23 cellular contexts compared by ENCODE assay signal in genomic region chrX:643911-644303, GRCh38. TPM values are rescaled to one million over a fixed set of nuclear protein-coding genes. Genes with fewer than 3 reads are reported as not detected.
"Had no signal": no experiment of that assay in that cellular context is flagged by ENCODE, and none has a peak within 500 bp of the region (broad histone marks: within the 10 kb centered on the region; RNA-seq: fewer than 3 reads in every experiment).

No MANE protein-coding gene starts in this region.

- H3K4me3 ChIP-seq: left lung, right atrium auricular region, skin epidermis, thyroid gland had no signal

- H3K27me3 ChIP-seq: thyroid gland had no signal

- H3K27ac ChIP-seq: brain microvascular endothelial cell, foreskin keratinocyte, left lung, right atrium auricular region, skin epidermis, thyroid gland, WERI-Rb-1 had no signal

- H3K36me3 ChIP-seq: brain microvascular endothelial cell, left lung, right atrium auricular region, thyroid gland, WERI-Rb-1 had no signal

- H3K27ac Mint-ChIP-seq: activated CD8-positive, alpha-beta T cell treated with anti-CD3 and anti-CD28 coated beads, Interleukin-2, amount 10 ng/mL, durations not matched to agents 7 days and 5 days; activated naive CD8-positive, alpha-beta T cell treated with anti-CD3 and anti-CD28 coated beads, Interleukin-2, amount 10 ng/mL, durations not matched to agents 7 days and 5 days; naive thymus-derived CD8-positive, alpha-beta T cell; progenitor cell of endocrine pancreas; stimulated activated naive B cell treated with anti-CD40 and anti-IgM and Interleukin-4, amounts not matched to agents 10 μg/mL and 1 μg/mL and 100 μg/mL, for 72 hours; T-helper 1 cell treated with Interleukin-12 subunit alpha and Interleukin-12 subunit beta and Interleukin-4 antibody, amounts not matched to agents 30 μg/mL and 1 μg/mL, for 36 hours had no signal

- H3K9me3 ChIP-seq: left lung, right atrium auricular region, thyroid gland had no signal

- H3K4me3 Mint-ChIP-seq: activated CD8-positive, alpha-beta T cell treated with anti-CD3 and anti-CD28 coated beads, Interleukin-2, amount 10 ng/mL, durations not matched to agents 7 days and 5 days; activated naive CD8-positive, alpha-beta T cell treated with anti-CD3 and anti-CD28 coated beads, Interleukin-2, amount 10 ng/mL, durations not matched to agents 7 days and 5 days; central memory CD8-positive, alpha-beta T cell; naive thymus-derived CD8-positive, alpha-beta T cell; stimulated activated naive B cell treated with anti-CD40 and anti-IgM and Interleukin-4, amounts not matched to agents 10 μg/mL and 1 μg/mL and 100 μg/mL, for 72 hours; T-helper 1 cell treated with Interleukin-12 subunit alpha and Interleukin-12 subunit beta and Interleukin-4 antibody, amounts not matched to agents 30 μg/mL and 1 μg/mL, for 36 hours had no signal

- H3K4me1 Mint-ChIP-seq: activated naive CD8-positive, alpha-beta T cell treated with anti-CD3 and anti-CD28 coated beads, Interleukin-2, amount 10 ng/mL, durations not matched to agents 7 days and 5 days; central memory CD8-positive, alpha-beta T cell; stimulated activated naive B cell treated with anti-CD40 and anti-IgM and Interleukin-4, amounts not matched to agents 10 μg/mL and 1 μg/mL and 100 μg/mL, for 72 hours had no signal

- H3K36me3 Mint-ChIP-seq: activated naive CD8-positive, alpha-beta T cell treated with anti-CD3 and anti-CD28 coated beads, Interleukin-2, amount 10 ng/mL, durations not matched to agents 7 days and 5 days; naive thymus-derived CD8-positive, alpha-beta T cell; stimulated activated naive B cell treated with anti-CD40 and anti-IgM and Interleukin-4, amounts not matched to agents 10 μg/mL and 1 μg/mL and 100 μg/mL, for 72 hours had no signal

- H3K9me3 Mint-ChIP-seq: central memory CD8-positive, alpha-beta T cell; naive thymus-derived CD8-positive, alpha-beta T cell; stimulated activated naive B cell treated with anti-CD40 and anti-IgM and Interleukin-4, amounts not matched to agents 10 μg/mL and 1 μg/mL and 100 μg/mL, for 72 hours; T-helper 1 cell treated with Interleukin-12 subunit alpha and Interleukin-12 subunit beta and Interleukin-4 antibody, amounts not matched to agents 30 μg/mL and 1 μg/mL, for 36 hours had no signal

- DNase-seq: activated CD4-positive, alpha-beta T cell treated with anti-CD3 and anti-CD28 coated beads for 48 hours; activated CD8-positive, alpha-beta T cell treated with anti-CD3 and anti-CD28 coated beads, Interleukin-2, amount 10 ng/mL, durations not matched to agents 7 days and 5 days; activated naive CD8-positive, alpha-beta T cell treated with anti-CD3 and anti-CD28 coated beads, Interleukin-2, amount 10 ng/mL, durations not matched to agents 7 days and 5 days; brain microvascular endothelial cell; cortex of kidney; effector memory CD4-positive, alpha-beta T cell; foreskin keratinocyte; left lung; mammary epithelial cell; nucleus accumbens; stimulated activated CD4-positive, alpha-beta T cell treated with anti-CD3 and anti-CD28 coated beads, Interleukin-15, amount 100 ng/mL, for 24 hours; stimulated activated CD4-positive, alpha-beta T cell treated with anti-CD3 and anti-CD28 coated beads, Interleukin-4, amount 100 ng/mL, for 1 hour; stimulated activated naive B cell treated with anti-CD40 and anti-IgM and Interleukin-4, amounts not matched to agents 10 μg/mL and 1 μg/mL and 100 μg/mL, for 72 hours; thyroid gland; WERI-Rb-1 had no signal

- H3K4me1 ChIP-seq: foreskin keratinocyte, left lung, right atrium auricular region, thyroid gland had no signal

RNA-seq across cellular contexts. Expression of gene SHOX, which starts 13.3 kb away (rescaled TPM):
- total RNA-seq: activated CD8-positive, alpha-beta T cell treated with anti-CD3 and anti-CD28 coated beads, Interleukin-2, amount 10 ng/mL, durations not matched to agents 7 days and 5 days; activated naive CD8-positive, alpha-beta T cell treated with anti-CD3 and anti-CD28 coated beads, Interleukin-2, amount 10 ng/mL, durations not matched to agents 7 days and 5 days; foreskin keratinocyte; left lung; mammary epithelial cell; mononuclear cell; naive thymus-derived CD8-positive, alpha-beta T cell; progenitor cell of endocrine pancreas; right atrium auricular region; thyroid gland had no signal
- polyA plus RNA-seq: foreskin keratinocyte; keratinocyte; mammary epithelial cell; naive thymus-derived CD8-positive, alpha-beta T cell had no signal
